ENCODE assay signal across 8 cellular contexts in genomic region chr4:99947190-99947578, GRCh38. TPM values are rescaled to one million over a fixed set of nuclear protein-coding genes. Genes with fewer than 3 reads are reported as not detected.
DNase-seq lines count a peak whose midpoint lies in the region; ATAC-seq and TF ChIP-seq lines count a peak whose summit lies in the region.

No MANE protein-coding gene starts in this region.

- H3K27ac Mint-ChIP-seq in GM23338 (peak overlapping the region; percentile 94), T-helper 17 cell (no peak overlapping the region)
- no peak overlapping the region for H3K27ac Mint-ChIP-seq in activated T-cell treated with anti-CD3 and anti-CD28 coated beads, Interleukin-2, amount 50 U/mL, for 72 hours

- no peak for TF ChIP-seq CTCF in GM23338 (conservative IDR thresholded peaks at IDR 0.05; ENCODE audit: low read depth in 2 of 2)
- TF ChIP-seq CTCF in foreskin fibroblast (IDR thresholded peaks at IDR 0.05; ENCODE audit: low read depth, low read length), result no peak

- H3K4me3 Mint-ChIP-seq in GM23338 (no peak overlapping the region; the same call in 2 of the 3 replicates), T-helper 17 cell (peak overlapping the region; percentile 98)
- H3K4me3 Mint-ChIP-seq in activated T-cell treated with anti-CD3 and anti-CD28 coated beads, Interleukin-2, amount 50 U/mL, for 72 hours, result no peak overlapping the region

- peaks cover 64% of the 10 kb centered on the region for H3K79me2 ChIP-seq in GM23338 (replicated peaks; ENCODE audit: insufficient read depth)

- no peaks in the 10 kb centered on the region for H3K9me2 ChIP-seq in GM23338 (ENCODE audit: insufficient read depth)

- H3K4me1 ChIP-seq in GM23338 (ENCODE audit: insufficient read depth) (peaks cover 42% of the 10 kb centered on the region), skeletal muscle satellite cell (ENCODE audit: control insufficient read depth, insufficient read depth, low read length) (peaks cover 30% of the 10 kb centered on the region)

- DNase-seq in GM23338 (ENCODE audit: low spot score) (peak; percentile 38), T-helper 17 cell (no peak), foreskin fibroblast (peak in 1 of 2 donors; percentile 53), AG20443 (ENCODE audit: low spot score) (no peak), NCI-H187 treated with DMSO at 0.1 percent for 48 hours (lab: John Stamatoyannopoulos, UW) (no peak), posterior cingulate gyrus (no peak)
- DNase-seq in activated T-cell treated with anti-CD3 and anti-CD28 coated beads, Interleukin-2, amount 50 U/mL, for 72 hours, result no peak

- H3K36me3 ChIP-seq in GM23338 (ENCODE audit: insufficient read depth), result peaks cover 12% of the 10 kb centered on the region
- H3K36me3 ChIP-seq in skeletal muscle satellite cell (ENCODE audit: insufficient read depth, low read length), result peaks cover 18% of the 10 kb centered on the region

- ATAC-seq in GM23338, result no peak
- no peak for ATAC-seq in T-helper 17 cell
- ATAC-seq in activated T-cell treated with anti-CD3 and anti-CD28 coated beads, Interleukin-2, amount 50 U/mL, for 72 hours (replicated peaks in 1 of 2), result no peak

- peaks cover 26% of the 10 kb centered on the region for H4K20me1 ChIP-seq in GM23338 (replicated peaks; ENCODE audit: insufficient read depth)

- H3K9me3 Mint-ChIP-seq in GM23338, result no peaks in the 10 kb centered on the region
- peaks cover 0 to 3% of the 10 kb centered on the region in 2 donors for H3K9me3 Mint-ChIP-seq in activated T-cell treated with anti-CD3 and anti-CD28 coated beads, Interleukin-2, amount 50 U/mL, for 72 hours

- H3K4me3 ChIP-seq in GM23338 (peak overlapping the region; percentile 96), foreskin fibroblast (ENCODE audit: low read depth in 1 of 2, low read length in 2 of 2) (peak overlapping the region; percentile 85 to 86), skeletal muscle satellite cell (ENCODE audit: low read length) (peak overlapping the region; percentile 79)

- H3K27me3 ChIP-seq in GM23338 (ENCODE audit: insufficient read depth) (no peaks in the 10 kb centered on the region), skeletal muscle satellite cell (ENCODE audit: control insufficient read depth, insufficient read depth, low read length) (no peaks in the 10 kb centered on the region)

- no peak overlapping the region for H2AFZ ChIP-seq in GM23338

- H3K9ac ChIP-seq in skeletal muscle satellite cell (ENCODE audit: low read depth, low read length), result peak overlapping the region; percentile 89

- H3K27ac ChIP-seq in GM23338 (ENCODE audit: low read depth), result peak overlapping the region; percentile 100

- no peaks in the 10 kb centered on the region for H3K9me3 ChIP-seq in T-helper 17 cell (ENCODE audit: control insufficient read depth, low read length, poor library complexity, severe bottlenecking)
- no peaks in the 10 kb centered on the region for H3K9me3 ChIP-seq in skeletal muscle satellite cell (replicated peaks; ENCODE audit: low read length)

- H3K4me2 ChIP-seq in GM23338 (peak overlapping the region; percentile 81), skeletal muscle satellite cell (ENCODE audit: low read length) (peak overlapping the region; percentile 88)

- intact Hi-C loops in posterior cingulate gyrus (cut with DNase I), result loop anchor here (2.0 kb wide), 2 partner anchors 52 to 386 kb away; partner anchors contain the start of gene LAMTOR3

- peaks cover 32% of the 10 kb centered on the region for H3K4me1 Mint-ChIP-seq in GM23338
- peaks cover 35% of the 10 kb centered on the region for H3K4me1 Mint-ChIP-seq in T-helper 17 cell
- peaks cover 51% of the 10 kb centered on the region for H3K4me1 Mint-ChIP-seq in activated T-cell treated with anti-CD3 and anti-CD28 coated beads, Interleukin-2, amount 50 U/mL, for 72 hours (ENCODE audit: low read depth)

- H3F3A ChIP-seq in GM23338 (replicated peaks; ENCODE audit: low read depth), result peaks cover 29% of the 10 kb centered on the region

- H3K36me3 Mint-ChIP-seq in GM23338 (ENCODE audit: low read depth), result peaks cover 12% of the 10 kb centered on the region
- H3K36me3 Mint-ChIP-seq in T-helper 17 cell (ENCODE audit: low read depth), result peaks cover 4% of the 10 kb centered on the region
- H3K36me3 Mint-ChIP-seq in activated T-cell treated with anti-CD3 and anti-CD28 coated beads, Interleukin-2, amount 50 U/mL, for 72 hours (ENCODE audit: insufficient read depth in 2 of 2), result peaks cover 13 to 32% of the 10 kb centered on the region in 2 donors

- H3K27me3 Mint-ChIP-seq in GM23338 (ENCODE audit: insufficient read depth, low read depth, poor library complexity), result peaks cover 12% of the 10 kb centered on the region
- no peaks in the 10 kb centered on the region for H3K27me3 Mint-ChIP-seq in T-helper 17 cell
- H3K27me3 Mint-ChIP-seq in activated T-cell treated with anti-CD3 and anti-CD28 coated beads, Interleukin-2, amount 50 U/mL, for 72 hours (ENCODE audit: low read depth), result no peaks in the 10 kb centered on the region

TF ChIP-seq in GM23338, 12 proteins besides CTCF, POLR2A, EP300 and RAD21 (continues in another document):
- TF ChIP-seq ZNF331 (CRISPR knock-in tag; IDR thresholded peaks at IDR 0.05; ENCODE audit: low read depth) (no peak), STAT1 (IDR thresholded peaks at IDR 0.05; ENCODE audit: unreplicated experiment) (no peak), ZNF114 (CRISPR knock-in tag; IDR thresholded peaks at IDR 0.05) (no peak), EZH2phosphoT487 (IDR thresholded peaks at IDR 0.05; ENCODE audit: unreplicated experiment) (no peak), REST (IDR thresholded peaks at IDR 0.05; ENCODE audit: unreplicated experiment) (no peak), EZH2 (IDR thresholded peaks at IDR 0.05; ENCODE audit: low read depth, unreplicated experiment) (no peak), ETS1 (IDR thresholded peaks at IDR 0.05) (no peak), CREB1 (CRISPR knock-in tag; IDR thresholded peaks at IDR 0.05; ENCODE audit: low read depth) (no peak), JUNB (IDR thresholded peaks at IDR 0.05; ENCODE audit: unreplicated experiment) (no peak)

RNA-seq across cellular contexts. Expression of gene DNAJB14, which starts 0.8 kb away (rescaled TPM):
- 24.9 and 26.7 TPM in 2 replicates for total RNA-seq in GM23338 (2014; rRNA removed; shearing (Covaris generic))
- polyA plus RNA-seq in GM23338 (2016; fragmentation: Nextera tagmentation; extraction: Ambion mirVana), result 27.3 and 29.3 TPM in 2 replicates
- 10 to 100 TPM; 52.1 to 58.7 TPM for total RNA-seq in T-helper 17 cell
- 20.1 and 28.4 TPM in 2 replicates for total RNA-seq in skeletal muscle satellite cell (2012; rRNA removed)
- total RNA-seq in activated T-cell treated with anti-CD3 and anti-CD28 coated beads, Interleukin-2, amount 50 U/mL, for 72 hours, result 10 to 100 TPM; 46.1 to 60.5 TPM

RNA-seq across cellular contexts. Expression of gene H2AZ1, which starts 2.9 kb away (rescaled TPM):
- total RNA-seq in GM23338 (2014; rRNA removed; shearing (Covaris generic)), result 585 and 802 TPM in 2 replicates
- 1,933 and 1,942 TPM in 2 replicates for polyA plus RNA-seq in GM23338 (2016; fragmentation: Nextera tagmentation; extraction: Ambion mirVana)
- 100 to 1,000 TPM; 105 to 107 TPM for total RNA-seq in T-helper 17 cell
- 344 and 353 TPM in 2 replicates for total RNA-seq in skeletal muscle satellite cell (2012; rRNA removed)
- 100 to 1,000 TPM; 417 to 443 TPM for total RNA-seq in activated T-cell treated with anti-CD3 and anti-CD28 coated beads, Interleukin-2, amount 50 U/mL, for 72 hours

RNA-seq across cellular contexts. Expression of gene LAMTOR3, which starts 53.0 kb away (rescaled TPM):
- 36.7 and 40.8 TPM in 2 replicates for total RNA-seq in GM23338 (2014; rRNA removed; shearing (Covaris generic))
- polyA plus RNA-seq in GM23338 (2016; fragmentation: Nextera tagmentation; extraction: Ambion mirVana), result 60.7 and 64.5 TPM in 2 replicates
- total RNA-seq in T-helper 17 cell, result 10 to 100 TPM; 17.9 to 22.4 TPM
- total RNA-seq in skeletal muscle satellite cell (2012; rRNA removed), result 40.2 and 46.1 TPM in 2 replicates
- total RNA-seq in activated T-cell treated with anti-CD3 and anti-CD28 coated beads, Interleukin-2, amount 50 U/mL, for 72 hours, result 10 to 100 TPM; 20.7 to 23.3 TPM
